ENCODE assay signal across 1 cellular context in genomic region chr5:150670961-150671337, GRCh38.
TF ChIP-seq lines count a peak whose summit lies in the region.

No MANE protein-coding gene starts in this region.

TF ChIP-seq in GM23338, 12 proteins besides CTCF, POLR2A, EP300 and RAD21:
- TF ChIP-seq REST (IDR thresholded peaks at IDR 0.05; ENCODE audit: unreplicated experiment) (no peak), CREB1 (CRISPR knock-in tag; IDR thresholded peaks at IDR 0.05; ENCODE audit: low read depth) (no peak), NANOG (IDR thresholded peaks at IDR 0.05; ENCODE audit: borderline replicate concordance) (no peak), EZH2 (IDR thresholded peaks at IDR 0.05; ENCODE audit: low read depth, unreplicated experiment) (no peak), JUNB (IDR thresholded peaks at IDR 0.05; ENCODE audit: unreplicated experiment) (no peak)
